ENCODE assay signal across 32 cellular contexts in the genomic region with DNA sequence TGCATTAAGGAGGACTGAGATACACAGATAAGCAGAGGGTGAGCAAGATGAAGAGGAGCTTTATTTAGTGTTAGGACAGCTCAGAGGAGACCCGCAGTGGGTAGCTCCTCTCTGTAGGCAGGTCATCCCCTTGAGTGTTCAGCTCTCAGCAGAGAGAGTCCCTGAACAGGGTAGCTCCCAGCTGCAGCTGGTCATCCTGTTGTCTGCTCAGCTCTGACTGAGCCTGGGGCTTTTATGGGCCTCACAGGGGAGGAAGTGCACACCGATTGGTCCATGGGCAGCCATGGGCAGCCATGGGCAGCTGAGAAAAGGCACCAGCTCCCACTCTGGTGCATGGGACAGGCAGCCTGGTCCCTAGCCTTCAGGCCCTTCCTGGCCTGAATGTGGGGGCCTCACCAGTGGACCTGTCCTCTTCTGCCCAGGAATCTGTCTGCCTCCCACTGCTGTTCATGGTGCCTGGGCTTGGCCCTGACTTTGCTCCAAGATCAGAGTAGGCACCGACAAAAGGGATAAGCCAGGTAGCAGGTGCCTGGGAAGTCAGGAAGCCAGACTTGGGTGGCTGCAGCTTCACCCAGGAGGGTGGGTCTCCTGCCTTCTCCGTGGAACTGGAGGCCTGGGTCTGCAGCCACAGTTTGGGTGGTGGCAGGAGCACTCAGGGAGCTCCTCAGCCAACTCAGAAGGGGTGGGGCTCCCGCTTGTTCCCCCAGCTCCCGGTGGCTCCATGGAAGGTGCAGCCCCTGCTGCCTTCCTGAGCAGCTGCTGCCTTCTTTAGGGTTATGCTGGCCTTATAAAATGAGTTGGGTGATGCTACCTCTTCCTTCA. TPM values are rescaled to one million over a fixed set of nuclear protein-coding genes. Genes with fewer than 3 reads are reported as not detected.
DNase-seq lines count a peak whose midpoint lies in the region; ATAC-seq and TF ChIP-seq lines count a peak whose summit lies in the region.
"Had no signal": no experiment of that assay in that cellular context is flagged by ENCODE, and none has a peak within 500 bp of the region (broad histone marks: within the 10 kb centered on the region; RNA-seq: fewer than 3 reads in every experiment).

No MANE protein-coding gene starts in this region.

- peak; percentile 45 for DNase-seq in activated CD4-positive, alpha-beta T cell treated with anti-CD3 and anti-CD28 coated beads, Interleukin-2, amount 10 ng/mL, durations not matched to agents 24 days and 14 days
- DNase-seq in activated CD4-positive, alpha-beta T cell treated with anti-CD3 and anti-CD28 coated beads, Interleukin-2, amount 50 U/mL, for 4 hours: no peak
- DNase-seq in activated CD4-positive, alpha-beta memory T cell treated with anti-CD3 and anti-CD28 coated beads for 36 hours: peak; percentile 5
- DNase-seq in islet precursor cell: peak; percentile 45
- peak; percentile 19 for DNase-seq in stimulated activated CD8-positive, alpha-beta memory T cell treated with anti-CD3 and anti-CD28 coated beads, Interleukin-4, amount 100 ng/mL, for 48 hours
- DNase-seq in heart left ventricle: no peak
- DNase-seq in activated CD4-positive, alpha-beta T cell treated with anti-CD3 and anti-CD28 coated beads, Interleukin-2, amount 10 ng/mL, durations not matched to agents 7 days and 5 days: no peak
- DNase-seq: activated CD4-positive, CD25-positive, alpha-beta regulatory T cell treated with anti-CD3 and anti-CD28 coated beads, Interleukin-2, amount 50 U/mL, for 72 hours; activated naive CD4-positive, alpha-beta T cell treated with anti-CD3 and anti-CD28 coated beads, Interleukin-2, amount 10 ng/mL, durations not matched to agents 7 days and 5 days; amygdala; CD4-positive, CD25-positive, alpha-beta regulatory T cell; effector memory CD8-positive, alpha-beta T cell; esophagus squamous epithelium; gastrocnemius medialis; HFFc6; left lung; MV-4-11; NCI-H146; NCI-H446 treated with DMSO at 0.1 percent for 48 hours; NCI-H82; nephron progenitor cell; right cardiac atrium; spleen; T-helper 1 cell had no signal

- POLR2A ChIA-PET in activated CD4-positive, alpha-beta memory T cell treated with anti-CD3 and anti-CD28 coated beads for 36 hours (lab: Charles Lee): no interaction called here
- POLR2A ChIA-PET in activated CD4-positive, alpha-beta T cell treated with anti-CD3 and anti-CD28 coated beads, Interleukin-2, amount 10 ng/mL, durations not matched to agents 7 days and 5 days (lab: Charles Lee): no interaction called here

- peaks cover 2% of the 10 kb centered on the region for H3K36me3 Mint-ChIP-seq in activated CD4-positive, alpha-beta T cell treated with anti-CD3 and anti-CD28 coated beads, Interleukin-2, amount 10 ng/mL, durations not matched to agents 24 days and 14 days (ENCODE audit: low read depth)
- peaks cover 1% of the 10 kb centered on the region for H3K36me3 Mint-ChIP-seq in activated CD4-positive, alpha-beta memory T cell treated with anti-CD3 and anti-CD28 coated beads for 36 hours
- H3K36me3 Mint-ChIP-seq in activated CD4-positive, alpha-beta T cell treated with anti-CD3 and anti-CD28 coated beads, Interleukin-2, amount 10 ng/mL, durations not matched to agents 7 days and 5 days (ENCODE audit: low read depth): no peaks in the 10 kb centered on the region
- H3K36me3 Mint-ChIP-seq: CD4-positive, CD25-positive, alpha-beta regulatory T cell had no signal

- CTCF ChIA-PET in activated CD4-positive, alpha-beta memory T cell treated with anti-CD3 and anti-CD28 coated beads for 36 hours (lab: Charles Lee): interaction anchor here (0.6 to 1.5 kb wide), 3 partner anchors 56 to 490 kb away, joined by 3 to 4 read pairs (median 4); no protein-coding TSS in a partner anchor
- CTCF ChIA-PET in activated CD4-positive, alpha-beta T cell treated with anti-CD3 and anti-CD28 coated beads, Interleukin-2, amount 10 ng/mL, durations not matched to agents 7 days and 5 days (lab: Charles Lee): no interaction called here

- H3K4me1 Mint-ChIP-seq in activated CD4-positive, alpha-beta T cell treated with anti-CD3 and anti-CD28 coated beads, Interleukin-2, amount 10 ng/mL, durations not matched to agents 24 days and 14 days: peaks cover 14% of the 10 kb centered on the region
- H3K4me1 Mint-ChIP-seq in activated CD4-positive, alpha-beta memory T cell treated with anti-CD3 and anti-CD28 coated beads for 36 hours (ENCODE audit: low read depth): peaks cover 6% of the 10 kb centered on the region
- peaks cover 5% of the 10 kb centered on the region for H3K4me1 Mint-ChIP-seq in activated CD4-positive, alpha-beta T cell treated with anti-CD3 and anti-CD28 coated beads, Interleukin-2, amount 10 ng/mL, durations not matched to agents 7 days and 5 days
- H3K4me1 Mint-ChIP-seq: CD4-positive, CD25-positive, alpha-beta regulatory T cell; nephron progenitor cell had no signal

- intact Hi-C loops in activated CD4-positive, alpha-beta T cell treated with anti-CD3 and anti-CD28 coated beads, Interleukin-2, amount 10 ng/mL, durations not matched to agents 24 days and 14 days (cut with micrococcal nuclease): no loop called here
- intact Hi-C loops in activated CD4-positive, alpha-beta memory T cell treated with anti-CD3 and anti-CD28 coated beads for 36 hours (cut with micrococcal nuclease): no loop called here
- intact Hi-C loops in heart left ventricle (cut with DNase I): no loop called here

- no peaks in the 10 kb centered on the region for H3K36me3 ChIP-seq in heart left ventricle
- H3K36me3 ChIP-seq: esophagus squamous epithelium, gastrocnemius medialis, left lung, pancreas, spleen, upper lobe of left lung had no signal

- WGBS in heart left ventricle, 4 donors: 85 to 98% (median 90%) methylated on average over 3 to 6 of the region's 6 CpGs

- no peak for TF ChIP-seq POLR2A in heart left ventricle (IDR thresholded peaks at IDR 0.05)

- H3K27ac ChIP-seq in heart left ventricle: no peak overlapping the region
- H3K27ac ChIP-seq: 22Rv1, esophagus squamous epithelium, gastrocnemius medialis, left lung, pancreas, RWPE1, spleen, upper lobe of left lung had no signal

- peaks cover 0 to 9% (median 0%) of the 10 kb centered on the region in 12 donors for H3K4me1 ChIP-seq in heart left ventricle
- H3K4me1 ChIP-seq: gastrocnemius medialis, upper lobe of left lung had no signal

- ATAC-seq in HG03521 (IDR thresholded peaks at IDR 0.05; ENCODE audit: unreplicated experiment) (no peak), heart left ventricle (no peak)
- ATAC-seq: effector memory CD8-positive, alpha-beta T cell; gastrocnemius medialis; HepG2; left lung; pancreas; right cardiac atrium had no signal

- H3K4me3 ChIP-seq in heart left ventricle: no peak overlapping the region
- H3K4me3 ChIP-seq: esophagus squamous epithelium, gastrocnemius medialis, left lung, pancreas, spleen, upper lobe of left lung had no signal

- H3K27ac Mint-ChIP-seq in activated CD4-positive, alpha-beta T cell treated with anti-CD3 and anti-CD28 coated beads, Interleukin-2, amount 10 ng/mL, durations not matched to agents 24 days and 14 days: no peak overlapping the region
- H3K27ac Mint-ChIP-seq in activated CD4-positive, alpha-beta memory T cell treated with anti-CD3 and anti-CD28 coated beads for 36 hours: no peak overlapping the region
- no peak overlapping the region for H3K27ac Mint-ChIP-seq in activated CD4-positive, alpha-beta T cell treated with anti-CD3 and anti-CD28 coated beads, Interleukin-2, amount 10 ng/mL, durations not matched to agents 7 days and 5 days
- H3K27ac Mint-ChIP-seq: activated naive CD4-positive, alpha-beta T cell treated with anti-CD3 and anti-CD28 coated beads, Interleukin-2, amount 10 ng/mL, durations not matched to agents 7 days and 5 days; activated T-helper 1 cell treated with anti-CD3 and anti-CD28 coated beads, Interleukin-12 subunit alpha, Interleukin-12 subunit beta, Interleukin-2, Interleukin-4 antibody, amounts not matched to agents 30 ng/mL and 10 ng/mL and 1 ng/mL, durations not matched to agents 14 hours and 24 hours and 36 hours; CD4-positive, CD25-positive, alpha-beta regulatory T cell; effector memory CD8-positive, alpha-beta T cell; nephron progenitor cell had no signal

- peaks cover 7% of the 10 kb centered on the region for H3K27me3 Mint-ChIP-seq in activated CD4-positive, alpha-beta T cell treated with anti-CD3 and anti-CD28 coated beads, Interleukin-2, amount 10 ng/mL, durations not matched to agents 24 days and 14 days
- peaks cover 3% of the 10 kb centered on the region for H3K27me3 Mint-ChIP-seq in activated CD4-positive, alpha-beta memory T cell treated with anti-CD3 and anti-CD28 coated beads for 36 hours
- H3K27me3 Mint-ChIP-seq in activated CD4-positive, alpha-beta T cell treated with anti-CD3 and anti-CD28 coated beads, Interleukin-2, amount 10 ng/mL, durations not matched to agents 7 days and 5 days: no peaks in the 10 kb centered on the region

- TF ChIP-seq CTCF in heart left ventricle (IDR thresholded peaks at IDR 0.05): no peak

- H3K4me3 Mint-ChIP-seq in activated CD4-positive, alpha-beta T cell treated with anti-CD3 and anti-CD28 coated beads, Interleukin-2, amount 10 ng/mL, durations not matched to agents 24 days and 14 days: no peak overlapping the region
- H3K4me3 Mint-ChIP-seq in activated CD4-positive, alpha-beta memory T cell treated with anti-CD3 and anti-CD28 coated beads for 36 hours: no peak overlapping the region
- no peak overlapping the region for H3K4me3 Mint-ChIP-seq in activated CD4-positive, alpha-beta T cell treated with anti-CD3 and anti-CD28 coated beads, Interleukin-2, amount 10 ng/mL, durations not matched to agents 7 days and 5 days
- H3K4me3 Mint-ChIP-seq: activated naive CD4-positive, alpha-beta T cell treated with anti-CD3 and anti-CD28 coated beads, Interleukin-2, amount 10 ng/mL, durations not matched to agents 7 days and 5 days; activated T-helper 1 cell treated with anti-CD3 and anti-CD28 coated beads, Interleukin-12 subunit alpha, Interleukin-12 subunit beta, Interleukin-2, Interleukin-4 antibody, amounts not matched to agents 30 ng/mL and 10 ng/mL and 1 ng/mL, durations not matched to agents 14 hours and 24 hours and 36 hours; CD4-positive, CD25-positive, alpha-beta regulatory T cell; effector memory CD8-positive, alpha-beta T cell; nephron progenitor cell had no signal

- no peaks in the 10 kb centered on the region for H3K27me3 ChIP-seq in heart left ventricle
- H3K27me3 ChIP-seq: gastrocnemius medialis, left lung, pancreas, upper lobe of left lung had no signal

- peaks cover 0 to 5% (median 0%) of the 10 kb centered on the region in 12 donors for H3K9me3 ChIP-seq in heart left ventricle
- H3K9me3 ChIP-seq: gastrocnemius medialis, pancreas, upper lobe of left lung had no signal

- peaks cover 9% of the 10 kb centered on the region for H3K9me3 Mint-ChIP-seq in activated CD4-positive, alpha-beta T cell treated with anti-CD3 and anti-CD28 coated beads, Interleukin-2, amount 10 ng/mL, durations not matched to agents 24 days and 14 days
- H3K9me3 Mint-ChIP-seq in activated CD4-positive, alpha-beta memory T cell treated with anti-CD3 and anti-CD28 coated beads for 36 hours: peaks cover 8% of the 10 kb centered on the region
- H3K9me3 Mint-ChIP-seq in activated CD4-positive, alpha-beta T cell treated with anti-CD3 and anti-CD28 coated beads, Interleukin-2, amount 10 ng/mL, durations not matched to agents 7 days and 5 days: peaks cover 11% of the 10 kb centered on the region
- H3K9me3 Mint-ChIP-seq: effector memory CD8-positive, alpha-beta T cell; nephron progenitor cell had no signal

RNA-seq across cellular contexts. Expression of a gene that starts 54.7 kb away (rescaled TPM):
- total RNA-seq in activated CD4-positive, alpha-beta T cell treated with anti-CD3 and anti-CD28 coated beads, Interleukin-2, amount 10 ng/mL, durations not matched to agents 24 days and 14 days: 0.21 and 0.83 TPM in 2 replicates
- under 1 TPM in 1 of 2 experiments, not detected in 1; 0.14 TPM for total RNA-seq in activated CD4-positive, alpha-beta memory T cell treated with anti-CD3 and anti-CD28 coated beads for 36 hours
- under 1 TPM in 2 of 9 donors, not detected in 7; 0.37 to 0.88 TPM for total RNA-seq in heart left ventricle
- polyA plus RNA-seq in heart left ventricle: under 1 TPM; 0.08 TPM
- total RNA-seq in activated CD4-positive, alpha-beta T cell treated with anti-CD3 and anti-CD28 coated beads, Interleukin-2, amount 10 ng/mL, durations not matched to agents 7 days and 5 days: not detected
- total RNA-seq: SK-MEL-5 had no signal
- polyA plus RNA-seq: CD4-positive, CD25-positive, alpha-beta regulatory T cell; right cardiac atrium had no signal

Comparison
In these comparisons a context has a peak if more than half of its experiments do, and no peak if none do; other contexts are left out.
1. DNase-seq: peak in activated CD4-positive, alpha-beta T cell treated with anti-CD3 and anti-CD28 coated beads, Interleukin-2, amount 10 ng/mL, durations not matched to agents 24 days and 14 days (single experiment), activated CD4-positive, alpha-beta memory T cell treated with anti-CD3 and anti-CD28 coated beads for 36 hours (single experiment), islet precursor cell (single experiment) and stimulated activated CD8-positive, alpha-beta memory T cell treated with anti-CD3 and anti-CD28 coated beads, Interleukin-4, amount 100 ng/mL, for 48 hours (single experiment); none in activated CD4-positive, alpha-beta T cell treated with anti-CD3 and anti-CD28 coated beads, Interleukin-2, amount 50 U/mL, for 4 hours (0 of 2), heart left ventricle (0 of 5) and activated CD4-positive, alpha-beta T cell treated with anti-CD3 and anti-CD28 coated beads, Interleukin-2, amount 10 ng/mL, durations not matched to agents 7 days and 5 days (single experiment).